ENCODE assay signal across 1 cellular context in the genomic region with DNA sequence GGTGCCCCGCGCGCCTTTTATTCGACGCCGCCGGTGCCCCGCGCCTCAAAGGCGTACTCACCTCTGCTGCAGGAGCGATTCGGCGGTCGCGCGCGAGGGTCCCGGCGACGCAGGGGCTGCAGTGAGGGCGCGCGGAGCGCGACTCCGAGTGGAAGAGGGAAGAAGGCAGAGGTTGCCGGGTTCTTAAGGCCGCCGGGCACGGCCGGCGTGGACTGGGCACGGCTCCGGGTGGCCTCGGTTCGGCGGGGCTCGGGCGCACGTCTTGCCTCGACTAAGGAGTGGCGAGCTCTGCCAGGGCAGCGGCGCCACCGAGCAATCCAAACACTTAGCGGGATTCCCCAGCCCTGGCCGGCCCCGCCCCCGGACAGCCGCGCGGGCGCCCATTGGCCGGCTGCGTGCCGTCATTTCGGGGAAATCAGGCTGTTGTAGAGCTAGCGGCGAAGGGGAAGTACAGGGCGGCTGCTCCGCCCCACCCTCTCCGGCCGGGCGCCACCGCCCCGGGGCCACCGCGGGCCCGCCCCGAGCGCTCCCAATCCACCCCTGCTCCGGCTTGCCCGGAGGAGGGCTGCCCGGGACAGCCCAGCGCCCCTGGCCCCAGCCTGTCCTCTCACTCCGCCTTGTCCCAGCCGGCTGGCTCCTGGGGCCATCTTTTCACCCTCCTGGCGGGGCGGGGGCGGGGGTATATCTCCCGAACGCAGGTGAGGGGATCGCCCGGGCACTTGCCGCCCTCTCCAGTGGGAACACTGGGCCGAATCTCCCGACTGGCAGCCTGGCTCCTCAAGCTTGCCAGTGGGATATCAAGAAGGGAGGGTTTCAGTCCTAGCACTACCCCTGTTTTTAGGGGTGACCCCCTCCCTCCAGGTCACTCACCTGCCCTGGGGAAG.
A peak's percentile ranks its signal among the peaks of the same experiment; 100 is the strongest.
TF ChIP-seq lines count a peak whose summit lies in the region.

A gene with protein sequence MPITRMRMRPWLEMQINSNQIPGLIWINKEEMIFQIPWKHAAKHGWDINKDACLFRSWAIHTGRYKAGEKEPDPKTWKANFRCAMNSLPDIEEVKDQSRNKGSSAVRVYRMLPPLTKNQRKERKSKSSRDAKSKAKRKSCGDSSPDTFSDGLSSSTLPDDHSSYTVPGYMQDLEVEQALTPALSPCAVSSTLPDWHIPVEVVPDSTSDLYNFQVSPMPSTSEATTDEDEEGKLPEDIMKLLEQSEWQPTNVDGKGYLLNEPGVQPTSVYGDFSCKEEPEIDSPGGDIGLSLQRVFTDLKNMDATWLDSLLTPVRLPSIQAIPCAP (minus strand): TSS at position 290 of the 884 bp plus-strand sequence. CDS start 1,295 bp downstream, outside the sequence.

TF ChIP-seq in HepG2, 621 proteins besides CTCF, POLR2A, EP300 and RAD21 (continued from another document and continues in another):
- TF ChIP-seq, protein P1, sequence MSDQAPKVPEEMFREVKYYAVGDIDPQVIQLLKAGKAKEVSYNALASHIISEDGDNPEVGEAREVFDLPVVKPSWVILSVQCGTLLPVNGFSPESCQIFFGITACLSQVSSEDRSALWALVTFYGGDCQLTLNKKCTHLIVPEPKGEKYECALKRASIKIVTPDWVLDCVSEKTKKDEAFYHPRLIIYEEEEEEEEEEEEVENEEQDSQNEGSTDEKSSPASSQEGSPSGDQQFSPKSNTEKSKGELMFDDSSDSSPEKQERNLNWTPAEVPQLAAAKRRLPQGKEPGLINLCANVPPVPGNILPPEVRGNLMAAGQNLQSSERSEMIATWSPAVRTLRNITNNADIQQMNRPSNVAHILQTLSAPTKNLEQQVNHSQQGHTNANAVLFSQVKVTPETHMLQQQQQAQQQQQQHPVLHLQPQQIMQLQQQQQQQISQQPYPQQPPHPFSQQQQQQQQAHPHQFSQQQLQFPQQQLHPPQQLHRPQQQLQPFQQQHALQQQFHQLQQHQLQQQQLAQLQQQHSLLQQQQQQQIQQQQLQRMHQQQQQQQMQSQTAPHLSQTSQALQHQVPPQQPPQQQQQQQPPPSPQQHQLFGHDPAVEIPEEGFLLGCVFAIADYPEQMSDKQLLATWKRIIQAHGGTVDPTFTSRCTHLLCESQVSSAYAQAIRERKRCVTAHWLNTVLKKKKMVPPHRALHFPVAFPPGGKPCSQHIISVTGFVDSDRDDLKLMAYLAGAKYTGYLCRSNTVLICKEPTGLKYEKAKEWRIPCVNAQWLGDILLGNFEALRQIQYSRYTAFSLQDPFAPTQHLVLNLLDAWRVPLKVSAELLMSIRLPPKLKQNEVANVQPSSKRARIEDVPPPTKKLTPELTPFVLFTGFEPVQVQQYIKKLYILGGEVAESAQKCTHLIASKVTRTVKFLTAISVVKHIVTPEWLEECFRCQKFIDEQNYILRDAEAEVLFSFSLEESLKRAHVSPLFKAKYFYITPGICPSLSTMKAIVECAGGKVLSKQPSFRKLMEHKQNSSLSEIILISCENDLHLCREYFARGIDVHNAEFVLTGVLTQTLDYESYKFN (CRISPR knock-in tag; conservative IDR thresholded peaks at IDR 0.05), result no peak; the same call in 1 of the 2 replicates
- TF ChIP-seq NCOA2 (CRISPR knock-in tag; IDR thresholded peaks at IDR 0.05) (no peak), KAT2B (IDR thresholded peaks at IDR 0.05; ENCODE audit: borderline replicate concordance, low read depth, low read length) (no peak), ZFY (CRISPR knock-in tag; IDR thresholded peaks at IDR 0.05) (peak; percentile 73), CREB1 (IDR thresholded peaks at IDR 0.05) (peak; percentile 62), CREB1 (CRISPR knock-in tag; IDR thresholded peaks at IDR 0.05) (peak; percentile 74), HNRNPLL (IDR thresholded peaks at IDR 0.05; ENCODE audit: low read depth, low read length, poor library complexity, severe bottlenecking) (peak; percentile 27), MATR3 (CRISPR knock-in tag; IDR thresholded peaks at IDR 0.05) (no peak), MZF1 (CRISPR knock-in tag; IDR thresholded peaks at IDR 0.05; ENCODE audit: borderline replicate concordance) (no peak), MYNN (CRISPR knock-in tag; IDR thresholded peaks at IDR 0.05; ENCODE audit: low read depth) (no peak), SMAD9 (CRISPR knock-in tag; IDR thresholded peaks at IDR 0.05) (no peak), FOXO1 (CRISPR knock-in tag; IDR thresholded peaks at IDR 0.05) (no peak), MXI1 (IDR thresholded peaks at IDR 0.05; ENCODE audit: borderline replicate concordance, low read depth, low read length) (peak; percentile 72; the same call in 1 of the 3 replicates), SPEN (CRISPR knock-in tag; IDR thresholded peaks at IDR 0.05; ENCODE audit: low read depth) (no peak)
- TF ChIP-seq, protein P2, sequence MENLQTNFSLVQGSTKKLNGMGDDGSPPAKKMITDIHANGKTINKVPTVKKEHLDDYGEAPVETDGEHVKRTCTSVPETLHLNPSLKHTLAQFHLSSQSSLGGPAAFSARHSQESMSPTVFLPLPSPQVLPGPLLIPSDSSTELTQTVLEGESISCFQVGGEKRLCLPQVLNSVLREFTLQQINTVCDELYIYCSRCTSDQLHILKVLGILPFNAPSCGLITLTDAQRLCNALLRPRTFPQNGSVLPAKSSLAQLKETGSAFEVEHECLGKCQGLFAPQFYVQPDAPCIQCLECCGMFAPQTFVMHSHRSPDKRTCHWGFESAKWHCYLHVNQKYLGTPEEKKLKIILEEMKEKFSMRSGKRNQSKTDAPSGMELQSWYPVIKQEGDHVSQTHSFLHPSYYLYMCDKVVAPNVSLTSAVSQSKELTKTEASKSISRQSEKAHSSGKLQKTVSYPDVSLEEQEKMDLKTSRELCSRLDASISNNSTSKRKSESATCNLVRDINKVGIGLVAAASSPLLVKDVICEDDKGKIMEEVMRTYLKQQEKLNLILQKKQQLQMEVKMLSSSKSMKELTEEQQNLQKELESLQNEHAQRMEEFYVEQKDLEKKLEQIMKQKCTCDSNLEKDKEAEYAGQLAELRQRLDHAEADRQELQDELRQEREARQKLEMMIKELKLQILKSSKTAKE (CRISPR knock-in tag; IDR thresholded peaks at IDR 0.05; ENCODE audit: borderline replicate concordance), result peak; percentile 46; the same call in 1 of the 2 replicates
- TF ChIP-seq, protein P3, sequence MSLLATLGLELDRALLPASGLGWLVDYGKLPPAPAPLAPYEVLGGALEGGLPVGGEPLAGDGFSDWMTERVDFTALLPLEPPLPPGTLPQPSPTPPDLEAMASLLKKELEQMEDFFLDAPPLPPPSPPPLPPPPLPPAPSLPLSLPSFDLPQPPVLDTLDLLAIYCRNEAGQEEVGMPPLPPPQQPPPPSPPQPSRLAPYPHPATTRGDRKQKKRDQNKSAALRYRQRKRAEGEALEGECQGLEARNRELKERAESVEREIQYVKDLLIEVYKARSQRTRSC (CRISPR knock-in tag; IDR thresholded peaks at IDR 0.05; ENCODE audit: low read depth), result no peak
- TF ChIP-seq, protein P4, sequence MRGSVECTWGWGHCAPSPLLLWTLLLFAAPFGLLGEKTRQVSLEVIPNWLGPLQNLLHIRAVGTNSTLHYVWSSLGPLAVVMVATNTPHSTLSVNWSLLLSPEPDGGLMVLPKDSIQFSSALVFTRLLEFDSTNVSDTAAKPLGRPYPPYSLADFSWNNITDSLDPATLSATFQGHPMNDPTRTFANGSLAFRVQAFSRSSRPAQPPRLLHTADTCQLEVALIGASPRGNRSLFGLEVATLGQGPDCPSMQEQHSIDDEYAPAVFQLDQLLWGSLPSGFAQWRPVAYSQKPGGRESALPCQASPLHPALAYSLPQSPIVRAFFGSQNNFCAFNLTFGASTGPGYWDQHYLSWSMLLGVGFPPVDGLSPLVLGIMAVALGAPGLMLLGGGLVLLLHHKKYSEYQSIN (CRISPR knock-in tag; IDR thresholded peaks at IDR 0.05; ENCODE audit: borderline replicate concordance), result no peak
- TF ChIP-seq, protein P5, sequence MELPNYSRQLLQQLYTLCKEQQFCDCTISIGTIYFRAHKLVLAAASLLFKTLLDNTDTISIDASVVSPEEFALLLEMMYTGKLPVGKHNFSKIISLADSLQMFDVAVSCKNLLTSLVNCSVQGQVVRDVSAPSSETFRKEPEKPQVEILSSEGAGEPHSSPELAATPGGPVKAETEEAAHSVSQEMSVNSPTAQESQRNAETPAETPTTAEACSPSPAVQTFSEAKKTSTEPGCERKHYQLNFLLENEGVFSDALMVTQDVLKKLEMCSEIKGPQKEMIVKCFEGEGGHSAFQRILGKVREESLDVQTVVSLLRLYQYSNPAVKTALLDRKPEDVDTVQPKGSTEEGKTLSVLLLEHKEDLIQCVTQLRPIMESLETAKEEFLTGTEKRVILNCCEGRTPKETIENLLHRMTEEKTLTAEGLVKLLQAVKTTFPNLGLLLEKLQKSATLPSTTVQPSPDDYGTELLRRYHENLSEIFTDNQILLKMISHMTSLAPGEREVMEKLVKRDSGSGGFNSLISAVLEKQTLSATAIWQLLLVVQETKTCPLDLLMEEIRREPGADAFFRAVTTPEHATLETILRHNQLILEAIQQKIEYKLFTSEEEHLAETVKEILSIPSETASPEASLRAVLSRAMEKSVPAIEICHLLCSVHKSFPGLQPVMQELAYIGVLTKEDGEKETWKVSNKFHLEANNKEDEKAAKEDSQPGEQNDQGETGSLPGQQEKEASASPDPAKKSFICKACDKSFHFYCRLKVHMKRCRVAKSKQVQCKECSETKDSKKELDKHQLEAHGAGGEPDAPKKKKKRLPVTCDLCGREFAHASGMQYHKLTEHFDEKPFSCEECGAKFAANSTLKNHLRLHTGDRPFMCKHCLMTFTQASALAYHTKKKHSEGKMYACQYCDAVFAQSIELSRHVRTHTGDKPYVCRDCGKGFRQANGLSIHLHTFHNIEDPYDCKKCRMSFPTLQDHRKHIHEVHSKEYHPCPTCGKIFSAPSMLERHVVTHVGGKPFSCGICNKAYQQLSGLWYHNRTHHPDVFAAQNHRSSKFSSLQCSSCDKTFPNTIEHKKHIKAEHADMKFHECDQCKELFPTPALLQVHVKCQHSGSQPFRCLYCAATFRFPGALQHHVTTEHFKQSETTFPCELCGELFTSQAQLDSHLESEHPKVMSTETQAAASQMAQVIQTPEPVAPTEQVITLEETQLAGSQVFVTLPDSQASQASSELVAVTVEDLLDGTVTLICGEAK (IDR thresholded peaks at IDR 0.05), result no peak
- TF ChIP-seq, protein P5 (CRISPR knock-in tag; IDR thresholded peaks at IDR 0.05), result no peak
- TF ChIP-seq, protein P6, sequence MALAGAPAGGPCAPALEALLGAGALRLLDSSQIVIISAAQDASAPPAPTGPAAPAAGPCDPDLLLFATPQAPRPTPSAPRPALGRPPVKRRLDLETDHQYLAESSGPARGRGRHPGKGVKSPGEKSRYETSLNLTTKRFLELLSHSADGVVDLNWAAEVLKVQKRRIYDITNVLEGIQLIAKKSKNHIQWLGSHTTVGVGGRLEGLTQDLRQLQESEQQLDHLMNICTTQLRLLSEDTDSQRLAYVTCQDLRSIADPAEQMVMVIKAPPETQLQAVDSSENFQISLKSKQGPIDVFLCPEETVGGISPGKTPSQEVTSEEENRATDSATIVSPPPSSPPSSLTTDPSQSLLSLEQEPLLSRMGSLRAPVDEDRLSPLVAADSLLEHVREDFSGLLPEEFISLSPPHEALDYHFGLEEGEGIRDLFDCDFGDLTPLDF (CRISPR knock-in tag; IDR thresholded peaks at IDR 0.05), result 0 out of 2 replicates have a peak, but pooled peaks have one; percentile 39
- TF ChIP-seq, protein P7, sequence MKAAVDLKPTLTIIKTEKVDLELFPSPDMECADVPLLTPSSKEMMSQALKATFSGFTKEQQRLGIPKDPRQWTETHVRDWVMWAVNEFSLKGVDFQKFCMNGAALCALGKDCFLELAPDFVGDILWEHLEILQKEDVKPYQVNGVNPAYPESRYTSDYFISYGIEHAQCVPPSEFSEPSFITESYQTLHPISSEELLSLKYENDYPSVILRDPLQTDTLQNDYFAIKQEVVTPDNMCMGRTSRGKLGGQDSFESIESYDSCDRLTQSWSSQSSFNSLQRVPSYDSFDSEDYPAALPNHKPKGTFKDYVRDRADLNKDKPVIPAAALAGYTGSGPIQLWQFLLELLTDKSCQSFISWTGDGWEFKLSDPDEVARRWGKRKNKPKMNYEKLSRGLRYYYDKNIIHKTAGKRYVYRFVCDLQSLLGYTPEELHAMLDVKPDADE (CRISPR knock-in tag; IDR thresholded peaks at IDR 0.05), result no peak
- TF ChIP-seq, protein P8, sequence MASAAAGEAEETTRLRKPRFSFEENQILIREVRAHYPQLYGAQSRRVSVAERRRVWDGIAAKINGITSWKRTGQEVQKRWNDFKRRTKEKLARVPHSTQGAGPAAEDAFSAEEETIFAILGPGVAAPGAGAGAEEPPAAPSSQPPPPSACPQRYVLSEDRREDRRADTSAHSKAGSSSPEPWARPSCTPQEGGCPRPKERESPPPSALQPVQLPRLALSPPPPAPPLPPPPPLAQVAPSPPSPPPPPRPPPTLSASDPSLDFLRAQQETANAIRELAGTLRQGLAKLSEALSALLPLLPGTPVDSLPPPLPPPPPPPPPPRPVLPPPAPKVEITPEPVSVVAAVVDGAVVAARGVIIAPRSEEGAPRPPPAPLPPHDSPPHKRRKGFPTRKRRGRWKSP (CRISPR knock-in tag; IDR thresholded peaks at IDR 0.05), result peak; percentile 74; the same call in 1 of the 2 replicates
